11 cellular contexts compared by ENCODE assay signal in the genomic region with DNA sequence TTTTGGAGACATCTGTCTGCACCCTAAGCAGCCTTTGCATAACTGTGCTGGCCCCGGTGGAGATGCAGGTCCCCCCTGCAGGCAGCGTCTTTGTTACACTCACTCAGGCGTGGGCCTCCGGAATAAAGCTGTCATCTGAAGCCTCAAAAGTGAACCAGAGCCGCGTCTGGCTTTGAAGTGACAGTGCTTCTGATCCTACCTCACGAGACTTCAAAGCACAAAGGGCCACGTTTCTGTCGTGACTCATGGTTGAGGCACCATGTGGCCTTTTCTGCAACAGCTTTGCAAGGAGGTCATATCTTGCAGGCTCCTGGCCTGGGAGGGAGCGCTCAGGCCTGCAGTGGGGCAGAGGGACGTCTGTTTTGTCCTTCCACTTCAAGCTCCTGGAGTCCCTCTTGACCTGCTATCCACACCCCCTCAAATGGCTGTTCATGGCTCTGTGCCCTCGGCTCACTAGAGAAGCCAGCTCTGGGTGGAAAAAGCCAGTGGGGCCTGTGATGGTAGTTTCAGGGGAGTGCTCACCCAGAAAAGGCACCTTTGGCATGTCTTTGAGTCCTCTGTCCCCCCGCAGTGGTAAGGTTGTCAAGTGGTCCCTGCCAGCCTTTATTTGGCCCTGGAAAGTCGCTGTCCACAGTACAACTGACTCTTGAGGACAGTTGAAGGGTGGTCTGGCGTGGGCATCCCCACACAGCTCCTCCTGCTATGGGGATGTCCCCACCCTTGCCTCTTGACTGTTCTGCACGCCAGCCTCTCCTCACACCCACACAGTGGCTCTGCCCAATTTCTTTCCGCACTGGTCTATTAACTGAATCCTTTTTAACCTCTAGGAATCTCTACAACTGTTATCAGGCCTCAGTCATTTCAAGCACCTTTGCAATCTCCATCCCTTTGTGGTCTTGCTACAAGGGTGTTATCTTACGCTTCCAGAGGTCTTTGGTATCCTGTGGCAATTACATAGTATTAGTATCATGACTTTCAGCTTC. TPM values are rescaled to one million over a fixed set of nuclear protein-coding genes. Genes with fewer than 3 reads are reported as not detected.
DNase-seq lines count a peak whose midpoint lies in the region; ATAC-seq, FAIRE-seq and TF ChIP-seq lines count a peak whose summit lies in the region.
"Had no signal": no experiment of that assay in that cellular context is flagged by ENCODE, and none has a peak within 500 bp of the region (broad histone marks: within the 10 kb centered on the region; RNA-seq: fewer than 3 reads in every experiment).

No MANE protein-coding gene starts in this region.

- H3K27me3 Mint-ChIP-seq in progenitor cell of endocrine pancreas: peaks cover 31% of the 10 kb centered on the region

- no peak for FAIRE-seq in GM19239 (lab: Jason Lieb, UNC)
- FAIRE-seq: colon, G401.6 had no signal

- H3K4me3 ChIP-seq in brain microvascular endothelial cell (ENCODE audit: low read depth, low read length): no peak overlapping the region

- H3K36me3 ChIP-seq in brain microvascular endothelial cell (replicated peaks): no peaks in the 10 kb centered on the region

- peak; percentile 37 for DNase-seq in DMS79 (lab: John Stamatoyannopoulos, UW)
- peak; percentile 67 for DNase-seq in activated CD4-positive, CD25-positive, alpha-beta regulatory T cell treated with anti-CD3 and anti-CD28 coated beads, Interleukin-2, amount 50 U/mL, for 72 hours
- DNase-seq in brain microvascular endothelial cell: peak; percentile 15
- peak; percentile 66 to 70 for DNase-seq in stimulated activated CD4-positive, alpha-beta T cell treated with anti-CD3 and anti-CD28 coated beads, Interleukin-1b, Interleukin-23, amount 100 ng/mL, for 1 hour (ENCODE audit: low read depth in 2 of 2)
- no peak for DNase-seq in GM19239 (ENCODE audit: insufficient read length, low spot score)
- no peak for DNase-seq in progenitor cell of endocrine pancreas (ENCODE audit: low spot score, unreplicated experiment)

- no peaks in the 10 kb centered on the region for H3K9me3 Mint-ChIP-seq in progenitor cell of endocrine pancreas (ENCODE audit: low read depth)
- H3K9me3 Mint-ChIP-seq: IgD-negative memory B cell had no signal

- no peaks in the 10 kb centered on the region for H3K36me3 Mint-ChIP-seq in progenitor cell of endocrine pancreas (ENCODE audit: insufficient read depth)

- H3K4me3 Mint-ChIP-seq in progenitor cell of endocrine pancreas (ENCODE audit: low read depth): no peak overlapping the region

- ATAC-seq in HG03135 (IDR thresholded peaks at IDR 0.05; ENCODE audit: unreplicated experiment): no peak
- ATAC-seq in HG03045 (IDR thresholded peaks at IDR 0.05; ENCODE audit: unreplicated experiment): no peak

- no peak overlapping the region for H3K27ac Mint-ChIP-seq in progenitor cell of endocrine pancreas

- H3K4me1 Mint-ChIP-seq in progenitor cell of endocrine pancreas (ENCODE audit: low read depth): no peaks in the 10 kb centered on the region

- in situ Hi-C loops in brain microvascular endothelial cell (cut with HindIII; ENCODE audit: low pct_ligation_motif_present, low sequenced_read_pairs): no loop called here

- TF ChIP-seq CTCF in brain microvascular endothelial cell (IDR thresholded peaks at IDR 0.05; ENCODE audit: low read depth, low read length, missing control alignments): no peak
- no peak for TF ChIP-seq CTCF in progenitor cell of endocrine pancreas (IDR thresholded peaks at IDR 0.05; ENCODE audit: unreplicated experiment)

- H3K27me3 ChIP-seq in brain microvascular endothelial cell (replicated peaks): peaks cover 2% of the 10 kb centered on the region

- no peak overlapping the region for H3K27ac ChIP-seq in brain microvascular endothelial cell

RNA-seq across cellular contexts. Expression of gene GPR55, which starts 19.3 kb away (rescaled TPM):
- not detected in 2 replicates for total RNA-seq in progenitor cell of endocrine pancreas

RNA-seq across cellular contexts. Expression of gene ITM2C, which starts 41.0 kb away (rescaled TPM):
- 169 and 174 TPM in 2 replicates for total RNA-seq in progenitor cell of endocrine pancreas

Comparison
In these comparisons a context has a peak if more than half of its experiments do, and no peak if none do; other contexts are left out.
1. DNase-seq: peak in DMS79 (single experiment), activated CD4-positive, CD25-positive, alpha-beta regulatory T cell treated with anti-CD3 and anti-CD28 coated beads, Interleukin-2, amount 50 U/mL, for 72 hours (single experiment), brain microvascular endothelial cell (single experiment) and stimulated activated CD4-positive, alpha-beta T cell treated with anti-CD3 and anti-CD28 coated beads, Interleukin-1b, Interleukin-23, amount 100 ng/mL, for 1 hour (2 of 2); none in GM19239 (single experiment) and progenitor cell of endocrine pancreas (single experiment).